In the genomic region with DNA sequence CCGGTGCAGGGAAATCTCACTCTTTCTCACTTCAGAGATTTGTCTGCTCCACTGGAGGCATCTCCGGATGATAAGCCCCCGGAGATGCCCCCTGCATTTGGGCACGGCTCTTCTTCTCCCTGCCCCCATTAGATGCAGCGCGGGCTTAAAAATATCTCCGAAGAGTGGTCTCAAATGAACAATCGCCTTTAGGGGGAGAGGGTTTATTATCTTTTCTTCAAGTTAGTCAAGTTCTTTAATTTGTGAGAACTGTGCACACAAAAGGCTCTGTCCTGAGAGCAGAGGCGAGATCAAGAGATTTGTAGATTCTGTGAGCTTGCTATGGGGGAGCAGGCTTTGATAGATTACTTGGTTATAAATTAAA, we compare ENCODE assay signal across 8 cellular contexts. TPM values are rescaled to one million over a fixed set of nuclear protein-coding genes. Genes with fewer than 3 reads are reported as not detected.
DNase-seq lines count a peak whose midpoint lies in the region; ATAC-seq and TF ChIP-seq lines count a peak whose summit lies in the region.

No MANE protein-coding gene starts in this region.

- TF ChIP-seq POLR2A in uterus (IDR thresholded peaks at IDR 0.05) = no peak

- H3K27me3 ChIP-seq in cardiac muscle cell = no peaks in the 10 kb centered on the region
- H3K27me3 ChIP-seq in muscle layer of colon (ENCODE audit: control insufficient read depth in 1 of 2, insufficient read depth in 2 of 2, low read length in 2 of 2) = peaks cover 20 to 23% of the 10 kb centered on the region in 2 donors
- H3K27me3 ChIP-seq in uterus = no peaks in the 10 kb centered on the region
- H3K27me3 ChIP-seq in effector memory CD4-positive, alpha-beta T cell (replicated peaks; ENCODE audit: control insufficient read depth, insufficient read depth, low read length, poor library complexity, severe bottlenecking) = peaks cover 37% of the 10 kb centered on the region

- DNase-seq in cardiac muscle cell (ENCODE audit: low read depth in 1 of 2, low spot score in 1 of 2) = no peak
- DNase-seq in cardiac septum (ENCODE audit: low spot score) = no peak
- DNase-seq in cardiac fibroblast (ENCODE audit: low read depth in 2 of 2) = no peak
- DNase-seq in uterus = no peak
- DNase-seq in COLO668 (lab: John Stamatoyannopoulos, UW; ENCODE audit: unreplicated experiment) = no peak
- no peak for DNase-seq in effector memory CD4-positive, alpha-beta T cell

- intact Hi-C loops in cardiac septum (cut with DNase I) = no loop called here
- intact Hi-C loops in uterus (cut with DNase I; ENCODE audit: low total_unique reads) = no loop called here

- no peaks in the 10 kb centered on the region for H3K36me3 ChIP-seq in cardiac muscle cell
- H3K36me3 ChIP-seq in muscle layer of colon (ENCODE audit: insufficient read depth, low read length) = no peaks in the 10 kb centered on the region
- no peaks in the 10 kb centered on the region for H3K36me3 ChIP-seq in uterus
- H3K36me3 ChIP-seq in effector memory CD4-positive, alpha-beta T cell (ENCODE audit: control insufficient read depth, insufficient read depth, low read length) = no peaks in the 10 kb centered on the region

- H3K4me1 ChIP-seq in cardiac muscle cell (ENCODE audit: low read depth) (peaks cover 24% of the 10 kb centered on the region), muscle layer of colon (ENCODE audit: insufficient read depth, low read length) (peaks cover 13% of the 10 kb centered on the region), uterus (no peaks in the 10 kb centered on the region)
- peaks cover 6% of the 10 kb centered on the region for H3K4me1 ChIP-seq in effector memory CD4-positive, alpha-beta T cell (ENCODE audit: control insufficient read depth, insufficient read depth, low read length, poor library complexity, severe bottlenecking)

- ATAC-seq in GM21526 (IDR thresholded peaks at IDR 0.05; ENCODE audit: low FRiP score, unreplicated experiment) = no peak

- peak overlapping the region; percentile 95 for H3K27ac ChIP-seq in cardiac muscle cell
- H3K27ac ChIP-seq in muscle layer of colon (ENCODE audit: low read depth, low read length) = no peak overlapping the region
- peak overlapping the region; percentile 88 to 91 for H3K27ac ChIP-seq in uterus
- no peak overlapping the region for H3K27ac ChIP-seq in effector memory CD4-positive, alpha-beta T cell (ENCODE audit: insufficient read depth, low read length, poor library complexity, severe bottlenecking)

- H3K9me3 ChIP-seq in cardiac muscle cell (ENCODE audit: low read depth) (no peaks in the 10 kb centered on the region), muscle layer of colon (ENCODE audit: low read length) (no peaks in the 10 kb centered on the region), uterus (no peaks in the 10 kb centered on the region)
- no peaks in the 10 kb centered on the region for H3K9me3 ChIP-seq in effector memory CD4-positive, alpha-beta T cell (ENCODE audit: control insufficient read depth, low read length)

- no peak overlapping the region for H3K9ac ChIP-seq in muscle layer of colon (ENCODE audit: low read length)

- TF ChIP-seq CTCF in cardiac muscle cell (IDR thresholded peaks at IDR 0.05; ENCODE audit: low read depth, low read length) = no peak
- no peak for TF ChIP-seq CTCF in cardiac fibroblast (IDR thresholded peaks at IDR 0.05; ENCODE audit: low read depth, low read length)
- no peak for TF ChIP-seq CTCF in uterus (IDR thresholded peaks at IDR 0.05)

- H3K4me3 ChIP-seq in cardiac muscle cell (peak overlapping the region; percentile 99), cardiac fibroblast (replicated peaks in 1 of 2; ENCODE audit: low read depth in 2 of 2, low read length in 2 of 2) (peak overlapping the region; percentile 70 to 76), muscle layer of colon (ENCODE audit: low read depth in 1 of 2, low read length in 2 of 2) (peak overlapping the region; percentile 62), uterus (peak overlapping the region; percentile 65 to 73)
- no peak overlapping the region for H3K4me3 ChIP-seq in effector memory CD4-positive, alpha-beta T cell (ENCODE audit: insufficient read depth, low read depth, low read length, poor library complexity, severe bottlenecking)

RNA-seq across cellular contexts. Expression of a gene that starts 0.6 kb away (rescaled TPM):
- total RNA-seq in cardiac muscle cell = 48.0 and 93.8 TPM in 2 replicates
- polyA plus RNA-seq in cardiac muscle cell = 16.1 and 24.7 TPM in 2 replicates
- total RNA-seq in cardiac septum = 0.92 TPM
- 10 to 100 TPM in 3 of 4 donors, 1 to 10 TPM in 1; 4.1 to 37.2 (median 23.3) TPM for total RNA-seq in uterus

Comparison
In these comparisons a context has a peak if more than half of its experiments do, and no peak if none do; other contexts are left out.
1. H3K27ac ChIP-seq: peak in cardiac muscle cell (single experiment) and uterus (2 of 2); none in muscle layer of colon (single experiment) and effector memory CD4-positive, alpha-beta T cell (single experiment).